In the genomic region with DNA sequence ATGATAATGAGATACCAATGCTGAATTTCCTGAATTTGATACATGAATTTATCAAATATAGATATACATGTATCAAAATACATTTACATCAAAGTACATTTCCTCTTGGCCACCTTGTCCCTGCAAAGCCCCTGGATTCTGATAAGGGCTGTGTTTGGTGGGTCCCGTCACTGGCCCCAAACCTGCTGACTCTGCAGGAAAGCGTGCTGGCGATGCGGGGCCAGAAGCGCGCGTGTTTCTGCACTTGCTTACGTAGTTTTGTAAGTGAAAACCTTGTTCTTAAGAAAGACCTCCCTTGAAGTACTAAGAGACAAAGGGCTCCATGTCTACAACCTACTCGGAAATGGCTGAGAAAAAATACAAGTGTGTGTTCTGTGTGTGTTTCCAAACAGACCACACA, we compare ENCODE assay signal across 19 cellular contexts. TPM values are rescaled to one million over a fixed set of nuclear protein-coding genes. Genes with fewer than 3 reads are reported as not detected.
DNase-seq lines count a peak whose midpoint lies in the region; ATAC-seq and TF ChIP-seq lines count a peak whose summit lies in the region.
"Had no signal": no experiment of that assay in that cellular context is flagged by ENCODE, and none has a peak within 500 bp of the region (broad histone marks: within the 10 kb centered on the region; RNA-seq: fewer than 3 reads in every experiment).

No MANE protein-coding gene starts in this region.

- H3K4me3 ChIP-seq in DND-41 (ENCODE audit: low read depth in 1 of 2, low read length in 2 of 2), result no peak overlapping the region
- H3K4me3 ChIP-seq in neutrophil (ENCODE audit: low read depth in 1 of 2, low read length in 1 of 2), result no peak overlapping the region
- H3K4me3 ChIP-seq: lower lobe of right lung, MG63, testis had no signal

- no peaks in the 10 kb centered on the region for H3K9me3 Mint-ChIP-seq in activated CD4-positive, alpha-beta T cell treated with anti-CD3 and anti-CD28 coated beads for 36 hours (ENCODE audit: low read depth)
- H3K9me3 Mint-ChIP-seq in activated naive CD8-positive, alpha-beta T cell (ENCODE audit: low read depth), result no peaks in the 10 kb centered on the region
- H3K9me3 Mint-ChIP-seq in chondrocyte (ENCODE audit: low read depth), result no peaks in the 10 kb centered on the region

- no peak for DNase-seq in activated CD4-positive, alpha-beta T cell treated with anti-CD3 and anti-CD28 coated beads for 36 hours
- DNase-seq in activated CD4-positive, alpha-beta T cell treated with anti-CD3 and anti-CD28 coated beads, Interleukin-2, amount 50 U/mL, for 4 hours, result no peak
- DNase-seq in DND-41 (no peak), chondrocyte (ENCODE audit: low spot score) (no peak), GM19240 (ENCODE audit: insufficient read length, low spot score) (no peak)
- DNase-seq: 8988T; C1 segment of cervical spinal cord; GOT3; lower lobe of right lung; MG63; NCI-H1694; NCI-H226; NK-92 treated with Interleukin-12 subunit alpha and Interleukin-12 subunit beta, amount 100 ng/mL, for 24 hours; testis had no signal

- POLR2A ChIA-PET in activated CD4-positive, alpha-beta T cell treated with anti-CD3 and anti-CD28 coated beads for 36 hours (lab: Charles Lee), result no interaction called here

- H3K4me1 ChIP-seq in DND-41 (ENCODE audit: insufficient read depth, low read length) (peaks cover 46% of the 10 kb centered on the region), neutrophil (ENCODE audit: control insufficient read depth in 1 of 2, insufficient read depth in 1 of 2, low read depth in 1 of 2, low read length in 1 of 2) (peaks cover 96 to 98% of the 10 kb centered on the region in 2 experiments)
- H3K4me1 ChIP-seq: parathyroid adenoma had no signal

- H3K27ac Mint-ChIP-seq in activated CD4-positive, alpha-beta T cell treated with anti-CD3 and anti-CD28 coated beads for 36 hours, result peak overlapping the region; percentile 40
- peak overlapping the region; percentile 87 for H3K27ac Mint-ChIP-seq in activated naive CD8-positive, alpha-beta T cell
- H3K27ac Mint-ChIP-seq in chondrocyte (ENCODE audit: unreplicated experiment), result no peak overlapping the region

- intact Hi-C loops in activated CD4-positive, alpha-beta T cell treated with anti-CD3 and anti-CD28 coated beads for 36 hours (cut with DNase I, micrococcal nuclease), result loop anchor here in 1 of 2 experiments (2.0 to 5.0 kb wide), 2 partner anchors 17 to 32 kb away; no protein-coding TSS in a partner anchor

- H3K27me3 Mint-ChIP-seq in activated CD4-positive, alpha-beta T cell treated with anti-CD3 and anti-CD28 coated beads for 36 hours, result no peaks in the 10 kb centered on the region
- no peaks in the 10 kb centered on the region for H3K27me3 Mint-ChIP-seq in activated naive CD8-positive, alpha-beta T cell
- peaks cover 35% of the 10 kb centered on the region for H3K27me3 Mint-ChIP-seq in chondrocyte (ENCODE audit: low read depth)

- peak overlapping the region; percentile 97 for H3K27ac ChIP-seq in DND-41 (ENCODE audit: low read length)
- H3K27ac ChIP-seq in neutrophil, result peak overlapping the region; percentile 99
- H3K27ac ChIP-seq: parathyroid adenoma, testis had no signal

- no peak overlapping the region for H2AFZ ChIP-seq in DND-41 (ENCODE audit: low read depth, low read length)
- H2AFZ ChIP-seq: parathyroid adenoma had no signal

- peaks cover 55% of the 10 kb centered on the region for H3K36me3 ChIP-seq in DND-41 (ENCODE audit: insufficient read depth, low read length)
- H3K36me3 ChIP-seq in neutrophil, result peaks cover 58% of the 10 kb centered on the region
- H3K36me3 ChIP-seq: MG63 had no signal

- H3K36me3 Mint-ChIP-seq in activated CD4-positive, alpha-beta T cell treated with anti-CD3 and anti-CD28 coated beads for 36 hours (ENCODE audit: low read depth), result peaks cover 34% of the 10 kb centered on the region
- peaks cover 5% of the 10 kb centered on the region for H3K36me3 Mint-ChIP-seq in activated naive CD8-positive, alpha-beta T cell
- H3K36me3 Mint-ChIP-seq in chondrocyte (ENCODE audit: low read depth), result no peaks in the 10 kb centered on the region

- peaks cover 20% of the 10 kb centered on the region for H4K20me1 ChIP-seq in DND-41 (ENCODE audit: insufficient read depth, low read length)

- CTCF ChIA-PET in activated CD4-positive, alpha-beta T cell treated with anti-CD3 and anti-CD28 coated beads for 36 hours (lab: Charles Lee), result interaction anchor here (0.5 to 1.9 kb wide), 3 partner anchors 14 to 109 kb away, joined by 3 to 7 read pairs (median 4); a partner anchor contains a TSS

- peaks cover 37% of the 10 kb centered on the region for H3K79me2 ChIP-seq in DND-41 (ENCODE audit: insufficient read depth, low read length)
- H3K79me2 ChIP-seq: parathyroid adenoma had no signal

- ATAC-seq in activated CD4-positive, alpha-beta T cell treated with anti-CD3 and anti-CD28 coated beads for 36 hours, result no peak
- ATAC-seq in DND-41 (ENCODE audit: insufficient read depth, low read depth), result no peak
- ATAC-seq in GM18505 (IDR thresholded peaks at IDR 0.05; ENCODE audit: unreplicated experiment), result no peak
- ATAC-seq: lower lobe of right lung had no signal

- no peak overlapping the region for H3K9ac ChIP-seq in DND-41 (ENCODE audit: low read depth, low read length)
- H3K9ac ChIP-seq: parathyroid adenoma had no signal

- H3K27me3 ChIP-seq in DND-41 (ENCODE audit: insufficient read depth, low read length, poor library complexity), result no peaks in the 10 kb centered on the region
- H3K27me3 ChIP-seq in neutrophil, result no peaks in the 10 kb centered on the region
- H3K27me3 ChIP-seq: MG63, testis had no signal

- peaks cover 67% of the 10 kb centered on the region for H3K4me1 Mint-ChIP-seq in activated CD4-positive, alpha-beta T cell treated with anti-CD3 and anti-CD28 coated beads for 36 hours
- H3K4me1 Mint-ChIP-seq in activated naive CD8-positive, alpha-beta T cell (ENCODE audit: low read depth), result peaks cover 58% of the 10 kb centered on the region
- H3K4me1 Mint-ChIP-seq in chondrocyte (ENCODE audit: low read depth), result peaks cover 15% of the 10 kb centered on the region

- no peak overlapping the region for H3K4me3 Mint-ChIP-seq in activated CD4-positive, alpha-beta T cell treated with anti-CD3 and anti-CD28 coated beads for 36 hours
- peak overlapping the region; percentile 46 for H3K4me3 Mint-ChIP-seq in activated naive CD8-positive, alpha-beta T cell
- no peak overlapping the region for H3K4me3 Mint-ChIP-seq in chondrocyte (ENCODE audit: unreplicated experiment)

- no peak for TF ChIP-seq CTCF in DND-41 (IDR thresholded peaks at IDR 0.05; ENCODE audit: borderline replicate concordance, extremely low read depth, low read length, poor library complexity, severe bottlenecking)
- TF ChIP-seq CTCF in neutrophil (IDR thresholded peaks at IDR 0.05), result no peak
- TF ChIP-seq CTCF in chondrocyte (IDR thresholded peaks at IDR 0.05), result no peak

- no peak for TF ChIP-seq POLR2A in GM18505 (IDR thresholded peaks at IDR 0.05; ENCODE audit: borderline replicate concordance, extremely low read depth, insufficient read depth, insufficient read length)

- H3K9me3 ChIP-seq in DND-41 (ENCODE audit: insufficient read depth, low read length, severe bottlenecking) (no peaks in the 10 kb centered on the region), neutrophil (no peaks in the 10 kb centered on the region)
- H3K9me3 ChIP-seq: lower lobe of right lung, MG63, testis had no signal

- no peak overlapping the region for H3K4me2 ChIP-seq in DND-41 (ENCODE audit: insufficient read depth, low read length)

RNA-seq across cellular contexts. Expression of a gene that starts 11.0 kb away (rescaled TPM):
- 100 to 1,000 TPM; 217 to 250 TPM for total RNA-seq in activated CD4-positive, alpha-beta T cell treated with anti-CD3 and anti-CD28 coated beads for 36 hours
- total RNA-seq in chondrocyte, result 0.15 to 1.4 TPM (median 0.87 TPM) in 3 replicates
- total RNA-seq: RPMI7951 had no signal

RNA-seq across cellular contexts. Expression of a gene that starts 30.1 kb away (rescaled TPM):
- total RNA-seq in activated CD4-positive, alpha-beta T cell treated with anti-CD3 and anti-CD28 coated beads for 36 hours, result 10 to 100 TPM; 60.8 to 68.8 TPM
- 20.4 to 27.4 TPM (median 24.0 TPM) in 3 replicates for total RNA-seq in chondrocyte

RNA-seq across cellular contexts. Expression of a gene that starts 36.2 kb away (rescaled TPM):
- total RNA-seq in activated CD4-positive, alpha-beta T cell treated with anti-CD3 and anti-CD28 coated beads for 36 hours, result 10 to 100 TPM; 34.8 to 44.3 TPM
- total RNA-seq in chondrocyte, result 225 to 333 TPM (median 329 TPM) in 3 replicates

Comparison
In these comparisons a context has a peak if more than half of its experiments do, and no peak if none do; other contexts are left out.
1. RNA of a gene that starts 11.0 kb away (total RNA-seq): 217 to 250 TPM in activated CD4-positive, alpha-beta T cell treated with anti-CD3 and anti-CD28 coated beads for 36 hours; 0.15 to 1.4 TPM in chondrocyte; every median in the first group is over 10 times any median in the second.